Comparison of ENCODE assay signal across 8 cellular contexts in the genomic region with DNA sequence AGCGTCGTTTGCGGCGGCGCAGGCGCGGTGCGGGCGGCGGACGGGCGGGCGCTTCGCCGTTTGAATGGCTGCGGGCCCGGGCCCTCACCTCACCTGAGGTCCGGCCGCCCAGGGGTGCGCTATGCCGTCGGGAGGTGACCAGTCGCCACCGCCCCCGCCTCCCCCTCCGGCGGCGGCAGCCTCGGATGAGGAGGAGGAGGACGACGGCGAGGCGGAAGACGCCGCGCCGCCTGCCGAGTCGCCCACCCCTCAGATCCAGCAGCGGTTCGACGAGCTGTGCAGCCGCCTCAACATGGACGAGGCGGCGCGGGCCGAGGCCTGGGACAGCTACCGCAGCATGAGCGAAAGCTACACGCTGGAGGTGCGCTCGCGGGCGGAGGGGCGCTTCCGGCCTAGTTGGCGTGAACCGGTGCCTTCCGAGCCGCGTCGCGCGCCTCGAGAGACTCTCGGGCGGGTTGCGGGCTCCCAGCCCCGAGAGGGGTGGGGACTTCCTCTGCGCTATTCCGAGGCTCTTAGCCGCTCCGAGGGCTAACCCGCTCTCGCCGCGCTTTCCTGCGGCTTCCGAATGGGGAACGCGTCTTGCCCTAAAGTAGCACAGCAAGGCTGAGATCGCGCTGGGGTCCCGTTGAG. TPM values are rescaled to one million over a fixed set of nuclear protein-coding genes. Genes with fewer than 3 reads are reported as not detected.
DNase-seq lines count a peak whose midpoint lies in the region; ATAC-seq and TF ChIP-seq lines count a peak whose summit lies in the region.

A gene with protein sequence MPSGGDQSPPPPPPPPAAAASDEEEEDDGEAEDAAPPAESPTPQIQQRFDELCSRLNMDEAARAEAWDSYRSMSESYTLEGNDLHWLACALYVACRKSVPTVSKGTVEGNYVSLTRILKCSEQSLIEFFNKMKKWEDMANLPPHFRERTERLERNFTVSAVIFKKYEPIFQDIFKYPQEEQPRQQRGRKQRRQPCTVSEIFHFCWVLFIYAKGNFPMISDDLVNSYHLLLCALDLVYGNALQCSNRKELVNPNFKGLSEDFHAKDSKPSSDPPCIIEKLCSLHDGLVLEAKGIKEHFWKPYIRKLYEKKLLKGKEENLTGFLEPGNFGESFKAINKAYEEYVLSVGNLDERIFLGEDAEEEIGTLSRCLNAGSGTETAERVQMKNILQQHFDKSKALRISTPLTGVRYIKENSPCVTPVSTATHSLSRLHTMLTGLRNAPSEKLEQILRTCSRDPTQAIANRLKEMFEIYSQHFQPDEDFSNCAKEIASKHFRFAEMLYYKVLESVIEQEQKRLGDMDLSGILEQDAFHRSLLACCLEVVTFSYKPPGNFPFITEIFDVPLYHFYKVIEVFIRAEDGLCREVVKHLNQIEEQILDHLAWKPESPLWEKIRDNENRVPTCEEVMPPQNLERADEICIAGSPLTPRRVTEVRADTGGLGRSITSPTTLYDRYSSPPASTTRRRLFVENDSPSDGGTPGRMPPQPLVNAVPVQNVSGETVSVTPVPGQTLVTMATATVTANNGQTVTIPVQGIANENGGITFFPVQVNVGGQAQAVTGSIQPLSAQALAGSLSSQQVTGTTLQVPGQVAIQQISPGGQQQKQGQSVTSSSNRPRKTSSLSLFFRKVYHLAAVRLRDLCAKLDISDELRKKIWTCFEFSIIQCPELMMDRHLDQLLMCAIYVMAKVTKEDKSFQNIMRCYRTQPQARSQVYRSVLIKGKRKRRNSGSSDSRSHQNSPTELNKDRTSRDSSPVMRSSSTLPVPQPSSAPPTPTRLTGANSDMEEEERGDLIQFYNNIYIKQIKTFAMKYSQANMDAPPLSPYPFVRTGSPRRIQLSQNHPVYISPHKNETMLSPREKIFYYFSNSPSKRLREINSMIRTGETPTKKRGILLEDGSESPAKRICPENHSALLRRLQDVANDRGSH (plus strand): TSS at position 36 of the 630 bp plus-strand sequence. CDS start 86 bp downstream, at position 122.

- no peaks in the 10 kb centered on the region for H3K27me3 ChIP-seq in CD8-positive, alpha-beta memory T cell (ENCODE audit: insufficient read depth, low read length, poor library complexity, severe bottlenecking)
- H3K27me3 ChIP-seq in Peyer's patch (no peaks in the 10 kb centered on the region), stomach (no peaks in the 10 kb centered on the region)

- no peaks in the 10 kb centered on the region for H3K27me3 Mint-ChIP-seq in CD8-positive, alpha-beta memory T cell
- no peaks in the 10 kb centered on the region for H3K27me3 Mint-ChIP-seq in activated T-helper 17 cell treated with anti-CD3 and anti-CD28 coated beads, Interleukin-2, amount 50 U/mL, for 72 hours
- peaks cover 3% of the 10 kb centered on the region for H3K27me3 Mint-ChIP-seq in nephron progenitor cell (ENCODE audit: low read depth, poor library complexity)

- H3K9me3 ChIP-seq in CD8-positive, alpha-beta memory T cell (ENCODE audit: low read length): no peaks in the 10 kb centered on the region
- no peaks in the 10 kb centered on the region for H3K9me3 ChIP-seq in Peyer's patch
- H3K9me3 ChIP-seq in stomach: no peaks in the 10 kb centered on the region

- peak; percentile 67 to 87 (median 84) for DNase-seq in CD8-positive, alpha-beta memory T cell
- DNase-seq in Peyer's patch (peak; percentile 72 to 93 (median 90)), fibroblast of mammary gland (ENCODE audit: low read depth) (peak; percentile 15), nephron progenitor cell (peak; percentile 79), stomach (peak; percentile 87)

- TF ChIP-seq EP300 in stomach (IDR thresholded peaks at IDR 0.05): no peak

- TF ChIP-seq CTCF in Peyer's patch (IDR thresholded peaks at IDR 0.05) (peak in 1 of 6 experiments; percentile 13), fibroblast of mammary gland (conservative IDR thresholded peaks at IDR 0.05; ENCODE audit: control insufficient read depth, insufficient read depth, low read depth, low read length) (no peak), nephron progenitor cell (IDR thresholded peaks at IDR 0.05) (no peak), stomach (IDR thresholded peaks at IDR 0.05) (no peak)

- POLR2A ChIA-PET in CD8-positive, alpha-beta memory T cell (lab: Charles Lee): interaction anchor here (0.6 to 4.5 kb wide), 12 partner anchors 10 to 379 kb away, joined by 3 to 76 read pairs (median 3); partner anchors contain the start of genes AKTIP and CHD9

- H3K36me3 Mint-ChIP-seq in CD8-positive, alpha-beta memory T cell: peaks cover 5 to 28% (median 10%) of the 10 kb centered on the region in 3 donors
- H3K36me3 Mint-ChIP-seq in activated T-helper 17 cell treated with anti-CD3 and anti-CD28 coated beads, Interleukin-2, amount 50 U/mL, for 72 hours (ENCODE audit: low read depth): peaks cover 23% of the 10 kb centered on the region
- H3K36me3 Mint-ChIP-seq in nephron progenitor cell (ENCODE audit: low read depth): peaks cover 6% of the 10 kb centered on the region

- H3K4me1 ChIP-seq in CD8-positive, alpha-beta memory T cell (ENCODE audit: insufficient read depth, low read length): peaks cover 38% of the 10 kb centered on the region
- H3K4me1 ChIP-seq in Peyer's patch: peaks cover 0 to 14% (median 0%) of the 10 kb centered on the region in 4 donors
- peaks cover 14 to 40% (median 27%) of the 10 kb centered on the region in 4 donors for H3K4me1 ChIP-seq in stomach

- TF ChIP-seq POLR2A in Peyer's patch (IDR thresholded peaks at IDR 0.05): peak; percentile 51 to 62
- TF ChIP-seq POLR2A in stomach (IDR thresholded peaks at IDR 0.05): no peak

- CTCF ChIA-PET in CD8-positive, alpha-beta memory T cell (lab: Charles Lee): interaction anchor here (1.2 to 3.9 kb wide), 6 partner anchors 11 to 75 kb away, joined by 3 to 29 read pairs (median 8); no protein-coding TSS in a partner anchor

- peak within 1 kb of the TSS; percentile 97 for H3K27ac ChIP-seq in CD8-positive, alpha-beta memory T cell (ENCODE audit: low read depth, low read length)
- H3K27ac ChIP-seq in Peyer's patch (peak within 1 kb of the TSS; percentile 93 to 99 (median 95)), stomach (peak within 1 kb of the TSS; percentile 96 to 99 (median 98))

- peaks cover 0 to 4% (median 0%) of the 10 kb centered on the region in 5 donors for H3K9me3 Mint-ChIP-seq in CD8-positive, alpha-beta memory T cell
- no peaks in the 10 kb centered on the region for H3K9me3 Mint-ChIP-seq in activated T-helper 17 cell treated with anti-CD3 and anti-CD28 coated beads, Interleukin-2, amount 50 U/mL, for 72 hours
- peaks cover 8% of the 10 kb centered on the region for H3K9me3 Mint-ChIP-seq in nephron progenitor cell

- ATAC-seq in GM19351 (IDR thresholded peaks at IDR 0.05; ENCODE audit: unreplicated experiment): peak; percentile 74
- peak; percentile 73 for ATAC-seq in HG03460 (IDR thresholded peaks at IDR 0.05; ENCODE audit: unreplicated experiment)
- ATAC-seq in activated T-helper 17 cell treated with anti-CD3 and anti-CD28 coated beads, Interleukin-2, amount 50 U/mL, for 72 hours (replicated peaks): peak; percentile 80

- no peaks in the 10 kb centered on the region for H3K36me3 ChIP-seq in CD8-positive, alpha-beta memory T cell (ENCODE audit: insufficient read depth, low read length)
- H3K36me3 ChIP-seq in Peyer's patch (no peaks in the 10 kb centered on the region), stomach (no peaks in the 10 kb centered on the region)

- intact Hi-C loops in stomach (cut with DNase I; ENCODE audit: low total_unique reads): loop anchor here (5.0 kb wide), 1 partner anchor 68 kb away; the partner anchor contains the start of gene AKTIP

- H3K4me1 Mint-ChIP-seq in CD8-positive, alpha-beta memory T cell: peaks cover 41 to 50% (median 49%) of the 10 kb centered on the region in 3 donors
- peaks cover 16% of the 10 kb centered on the region for H3K4me1 Mint-ChIP-seq in activated T-helper 17 cell treated with anti-CD3 and anti-CD28 coated beads, Interleukin-2, amount 50 U/mL, for 72 hours
- H3K4me1 Mint-ChIP-seq in nephron progenitor cell: peaks cover 20% of the 10 kb centered on the region

- H3K4me3 ChIP-seq in CD8-positive, alpha-beta memory T cell (ENCODE audit: low read length): peak within 1 kb of the TSS; percentile 98
- H3K4me3 ChIP-seq in Peyer's patch (peak within 1 kb of the TSS; percentile 88 to 97 (median 94)), fibroblast of mammary gland (ENCODE audit: control insufficient read depth, low read depth, low read length) (peak within 1 kb of the TSS; percentile 92), stomach (peak within 1 kb of the TSS; percentile 87 to 100 (median 94))

- H3K27ac Mint-ChIP-seq in CD8-positive, alpha-beta memory T cell: peak within 1 kb of the TSS; percentile 95 to 99 (median 98)
- H3K27ac Mint-ChIP-seq in activated T-helper 17 cell treated with anti-CD3 and anti-CD28 coated beads, Interleukin-2, amount 50 U/mL, for 72 hours: peak within 1 kb of the TSS; percentile 97
- peak within 1 kb of the TSS; percentile 98 for H3K27ac Mint-ChIP-seq in nephron progenitor cell

- H3K4me3 Mint-ChIP-seq in CD8-positive, alpha-beta memory T cell: peak within 1 kb of the TSS; percentile 95 to 99 (median 96)
- H3K4me3 Mint-ChIP-seq in activated T-helper 17 cell treated with anti-CD3 and anti-CD28 coated beads, Interleukin-2, amount 50 U/mL, for 72 hours: peak within 1 kb of the TSS; percentile 99
- peak within 1 kb of the TSS; percentile 98 for H3K4me3 Mint-ChIP-seq in nephron progenitor cell

- 0 to 1% (median 0%) methylated on average over 27 to 84 of the region's 85 CpGs for WGBS in stomach, 5 donors

RNA-seq across cellular contexts. Expression of the gene that starts here (rescaled TPM):
- 10 to 100 TPM; 82.9 to 86.4 TPM for total RNA-seq in CD8-positive, alpha-beta memory T cell
- 247 TPM for polyA plus RNA-seq in CD8-positive, alpha-beta memory T cell
- total RNA-seq in Peyer's patch (100 to 1,000 TPM in 1 of 4 donors, 10 to 100 TPM in 3; 64.1 to 106 (median 88.4) TPM), stomach (100 to 1,000 TPM in 2 of 5 donors, 10 to 100 TPM in 3; 79.7 to 234 (median 95.3) TPM)
- 10 to 100 TPM; 55.9 to 80.1 TPM for total RNA-seq in activated T-helper 17 cell treated with anti-CD3 and anti-CD28 coated beads, Interleukin-2, amount 50 U/mL, for 72 hours
- 10 to 100 TPM; 23.0 to 40.3 (median 34.9) TPM for polyA plus RNA-seq in stomach

Comparison
In these comparisons a context has a peak if more than half of its experiments do, and no peak if none do; other contexts are left out.
1. Peak in every context shown above with its lines: DNase-seq, ATAC-seq, H3K4me3 ChIP-seq and H3K27ac ChIP-seq.
2. DNase-seq: peak in every context shown above with its lines; median percentile 90 in Peyer's patch; 87 in stomach; 84 in CD8-positive, alpha-beta memory T cell; 79 in nephron progenitor cell; 15 in fibroblast of mammary gland.
3. POLR2A ChIP-seq: peak in Peyer's patch (2 of 2); none in stomach (0 of 4).